In the genomic region with DNA sequence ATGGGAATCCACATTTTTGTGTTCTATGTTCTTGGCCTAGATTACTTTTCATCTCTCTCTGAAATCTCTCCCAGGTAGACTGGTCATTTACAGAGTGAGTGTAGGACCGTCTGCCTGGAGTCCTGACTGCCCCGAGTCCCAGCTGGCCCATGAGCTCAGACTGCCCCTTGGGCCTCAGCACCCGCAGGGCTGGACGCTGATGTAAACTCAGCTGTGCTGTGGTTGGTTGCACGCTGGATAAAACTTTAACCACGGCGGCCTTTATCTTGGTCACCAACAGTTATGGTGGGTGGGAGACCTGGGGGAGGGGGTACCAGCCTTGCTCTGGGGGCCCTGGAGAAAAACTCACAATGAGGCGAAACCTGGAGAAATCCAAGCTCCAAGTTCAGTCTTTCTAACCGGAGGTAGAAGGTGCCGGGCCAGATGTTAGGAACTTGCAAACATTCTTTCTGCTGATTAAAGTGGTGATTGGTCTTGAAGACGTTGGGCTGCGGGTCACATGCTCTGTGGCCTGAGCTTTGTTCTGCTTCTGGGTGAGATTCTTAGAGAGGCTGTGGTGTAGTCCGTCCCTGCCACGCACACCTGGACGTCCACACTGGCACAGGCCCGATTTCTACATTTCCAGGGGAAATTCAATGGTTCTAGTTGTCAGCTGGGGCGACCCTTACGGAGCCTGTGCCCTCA, we compare ENCODE assay signal across 19 cellular contexts. TPM values are rescaled to one million over a fixed set of nuclear protein-coding genes. Genes with fewer than 3 reads are reported as not detected.
DNase-seq lines count a peak whose midpoint lies in the region; ATAC-seq, FAIRE-seq and TF ChIP-seq lines count a peak whose summit lies in the region.
"Had no signal": no experiment of that assay in that cellular context is flagged by ENCODE, and none has a peak within 500 bp of the region (broad histone marks: within the 10 kb centered on the region; RNA-seq: fewer than 3 reads in every experiment).

No MANE protein-coding gene starts in this region.

- no peak overlapping the region for H3K4me2 ChIP-seq in HepG2 (ENCODE audit: low read depth, low read length)

- WGBS in HepG2 (ENCODE audit: low lambda C conversion rate) = 27% methylated on average over 18 of the region's 18 CpGs
- WGBS in right lobe of liver (ENCODE audit: insufficient coverage, low coverage, low lambda C conversion rate, missing lambda C conversion rate) = 69% methylated on average over 8 of the region's 18 CpGs

- H3K4me1 ChIP-seq in HepG2 (ENCODE audit: insufficient read depth, low read length) (peaks cover 22% of the 10 kb centered on the region), right lobe of liver (no peaks in the 10 kb centered on the region)

- H3K9me3 Mint-ChIP-seq in brain (no peaks in the 10 kb centered on the region), nephron (no peaks in the 10 kb centered on the region)
- H3K9me3 Mint-ChIP-seq: stimulated activated memory B cell treated with anti-CD40 and anti-IgM and Interleukin-4, amounts not matched to agents 10 μg/mL and 1 μg/mL and 100 μg/mL, for 72 hours had no signal

- no peak overlapping the region for H3K9ac ChIP-seq in HepG2 (ENCODE audit: insufficient read depth, low read depth, low read length)

- intact Hi-C loops in HepG2 (cut with micrococcal nuclease; ENCODE audit: unreplicated experiment) (no loop called here), right lobe of liver (cut with DNase I) (no loop called here)

- TF ChIP-seq EP300 in HepG2 (IDR thresholded peaks at IDR 0.05; ENCODE audit: low read depth in 2 of 2, low read length in 2 of 2) = no peak
- no peak for TF ChIP-seq EP300 in HepG2 (CRISPR knock-in tag; IDR thresholded peaks at IDR 0.05; ENCODE audit: borderline replicate concordance)

- H3K36me3 ChIP-seq in HepG2 (replicated peaks in 1 of 2; ENCODE audit: control insufficient read depth in 1 of 2, insufficient read depth in 2 of 2, low read length in 2 of 2) = no peaks in the 10 kb centered on the region
- H3K36me3 ChIP-seq in right lobe of liver = no peaks in the 10 kb centered on the region

- DNase-seq in HepG2 (ENCODE audit: low spot score) = no peak
- no peak for DNase-seq in right lobe of liver
- no peak for DNase-seq in activated CD4-positive, alpha-beta T cell treated with anti-CD3 and anti-CD28 coated beads, Interleukin-2, amount 50 U/mL, for 48 hours
- no peak for DNase-seq in NCI-H82 treated with DMSO at 0.1 percent for 48 hours (lab: John Stamatoyannopoulos, UW; ENCODE audit: unreplicated experiment)
- no peak for DNase-seq in D721Med (ENCODE audit: insufficient read length, low spot score)
- DNase-seq: activated CD8-positive, alpha-beta memory T cell treated with anti-CD3 and anti-CD28 coated beads, Interleukin-2, amount 50 U/mL, for 48 hours; glutamatergic neuron; islet precursor cell; NCI-H1105; NCI-H82; nucleus accumbens had no signal

- TF ChIP-seq POLR2A in HepG2 (IDR thresholded peaks at IDR 0.05; ENCODE audit: insufficient read depth in 1 of 2, low read depth in 2 of 2, low read length in 2 of 2) (no peak), right lobe of liver (IDR thresholded peaks at IDR 0.05) (no peak)

- POLR2A ChIA-PET in HepG2 (lab: Yijun Ruan, JAX) = no interaction called here

- TF ChIP-seq CTCF in HepG2 (CRISPR knock-in tag; IDR thresholded peaks at IDR 0.05) (no peak), right lobe of liver (IDR thresholded peaks at IDR 0.05) (no peak), brain (conservative IDR thresholded peaks at IDR 0.05) (no peak), nephron (IDR thresholded peaks at IDR 0.05; ENCODE audit: unreplicated experiment in 3 of 3) (no peak), D721Med (IDR thresholded peaks at IDR 0.05; ENCODE audit: insufficient read depth, missing control alignments) (no peak)

- no peaks in the 10 kb centered on the region for H3K27me3 Mint-ChIP-seq in brain
- H3K27me3 Mint-ChIP-seq in nephron (ENCODE audit: low read depth) = peaks cover 13% of the 10 kb centered on the region
- H3K27me3 Mint-ChIP-seq: activated naive CD8-positive, alpha-beta T cell; stimulated activated memory B cell treated with anti-CD40 and anti-IgM and Interleukin-4, amounts not matched to agents 10 μg/mL and 1 μg/mL and 100 μg/mL, for 72 hours had no signal

- no TSS peak for BruUV-seq in HepG2 (replicated peaks; lab: Mats Ljungman, UMichigan)

- H3K9me3 ChIP-seq in HepG2 (ENCODE audit: low read length) = no peaks in the 10 kb centered on the region
- no peaks in the 10 kb centered on the region for H3K9me3 ChIP-seq in right lobe of liver

- TF ChIP-seq RAD21 in HepG2 (CRISPR knock-in tag; IDR thresholded peaks at IDR 0.05) = no peak

- peaks cover 51% of the 10 kb centered on the region for H3K4me1 Mint-ChIP-seq in brain
- peaks cover 49% of the 10 kb centered on the region for H3K4me1 Mint-ChIP-seq in nephron

- H3K79me2 ChIP-seq in HepG2 (ENCODE audit: insufficient read depth, low read length) = no peaks in the 10 kb centered on the region

- H2AFZ ChIP-seq in HepG2 (ENCODE audit: low read length) = no peak overlapping the region

- H3K27ac ChIP-seq in HepG2 (ENCODE audit: extremely low read length, insufficient read depth, low read length) = no peak overlapping the region
- no peak overlapping the region for H3K27ac ChIP-seq in right lobe of liver
- H3K27ac ChIP-seq: epithelial cell of prostate had no signal

- H3K27ac Mint-ChIP-seq in brain (peak overlapping the region in 3 of 5 experiments; percentile 2 to 65 (median 54)), nephron (peak overlapping the region; percentile 78 to 93 (median 93))
- H3K27ac Mint-ChIP-seq: activated naive CD8-positive, alpha-beta T cell; stimulated activated memory B cell treated with anti-CD40 and anti-IgM and Interleukin-4, amounts not matched to agents 10 μg/mL and 1 μg/mL and 100 μg/mL, for 72 hours had no signal

- in situ Hi-C loops in HepG2 (cut with HindIII; ENCODE audit: extremely low pct_ligation_motif_present, low pct_unique_long_range_greater_than_20kb) = no loop called here

- FAIRE-seq in HepG2 (lab: Jason Lieb, UNC) (peak; percentile 18), D721Med (lab: Jason Lieb, UNC) (no peak)
- FAIRE-seq: urothelium cell line had no signal

- peaks cover 26 to 83% of the 10 kb centered on the region in 2 experiments for H3K27me3 ChIP-seq in HepG2 (ENCODE audit: control insufficient read depth in 1 of 2, insufficient read depth in 2 of 2, low read length in 2 of 2)
- H3K27me3 ChIP-seq in right lobe of liver = peaks cover 0 to under 1% of the 10 kb centered on the region in 2 donors

- ATAC-seq in HepG2 = peak; percentile 27; the same call in 2 of the 3 replicates
- no peak for ATAC-seq in right lobe of liver
- ATAC-seq in GM21515 (IDR thresholded peaks at IDR 0.05; ENCODE audit: unreplicated experiment) = no peak
- ATAC-seq: stimulated activated memory B cell treated with anti-CD40 and anti-IgM and Interleukin-4, amounts not matched to agents 10 μg/mL and 1 μg/mL and 100 μg/mL, for 72 hours had no signal

- CTCF ChIA-PET in HepG2 (lab: Yijun Ruan, JAX; ENCODE audit: low intra/inter-chr PET ratio, low total read pairs) = no interaction called here

- H3K4me3 Mint-ChIP-seq in brain (peak overlapping the region in 1 of 5 experiments; percentile 34), nephron (peak overlapping the region; percentile 33 to 49 (median 45))
- H3K4me3 Mint-ChIP-seq: activated naive CD8-positive, alpha-beta T cell; stimulated activated memory B cell treated with anti-CD40 and anti-IgM and Interleukin-4, amounts not matched to agents 10 μg/mL and 1 μg/mL and 100 μg/mL, for 72 hours had no signal

- peaks cover 18% of the 10 kb centered on the region; the same call in 1 of the 2 replicates for H4K20me1 ChIP-seq in HepG2 (ENCODE audit: insufficient read depth, low read length)

- H3K36me3 Mint-ChIP-seq in brain = peaks cover 17% of the 10 kb centered on the region
- peaks cover 13% of the 10 kb centered on the region for H3K36me3 Mint-ChIP-seq in nephron (ENCODE audit: low read depth)
- H3K36me3 Mint-ChIP-seq: activated naive CD8-positive, alpha-beta T cell had no signal

- H3K4me3 ChIP-seq in HepG2 (replicated peaks in 1 of 3; ENCODE audit: insufficient read depth in 1 of 3, low read depth in 2 of 3, low read length in 3 of 3) (no peak overlapping the region), right lobe of liver (no peak overlapping the region)
- H3K4me3 ChIP-seq: skin epidermis had no signal

RNA-seq across cellular contexts. Expression of a gene that starts 6.9 kb away (rescaled TPM):
- total RNA-seq in HepG2 (2016; rRNA removed; fragmentation: Illumina TruSeq; extraction: Trizol) = 0.66 and 1.2 TPM in 2 replicates
- total RNA-seq in HepG2 (2016; cell fraction: cytosol; rRNA removed; fragmentation: Illumina TruSeq; extraction: Trizol; ENCODE audit: low read depth) = 0.81 and 1.1 TPM in 2 replicates
- 0.56 and 1.0 TPM in 2 replicates for total RNA-seq in HepG2 (2016; cell fraction: insoluble cytoplasmic fraction; rRNA removed; fragmentation: Illumina TruSeq; extraction: Trizol)
- 1.7 and 2.2 TPM in 2 replicates for total RNA-seq in HepG2 (2016; cell fraction: membrane; rRNA removed; fragmentation: Illumina TruSeq; extraction: Trizol)
- 0.31 TPM in 1 of 2 replicates, not detected in the other for total RNA-seq in HepG2 (2016; cell fraction: nucleus; rRNA removed; fragmentation: Illumina TruSeq; extraction: Trizol)
- polyA plus RNA-seq in HepG2 (2011; rRNA removed) = 0.84 and 1.4 TPM in 2 replicates
- 2.1 and 2.5 TPM in 2 replicates for polyA plus RNA-seq in HepG2 (2011; cell fraction: cytosol; rRNA removed)
- 1.2 and 1.8 TPM in 2 replicates for polyA plus RNA-seq in HepG2 (2011; cell fraction: nucleus; rRNA removed)
- polyA plus RNA-seq in HepG2 (2012) = 0.23 and 0.79 TPM in 2 replicates
- 1.1 and 1.2 TPM in 2 replicates for polyA plus RNA-seq in HepG2 (2016; cell fraction: cytosol; fragmentation: Illumina TruSeq; extraction: Trizol; ENCODE audit: low read depth)
- 0.69 and 0.92 TPM in 2 replicates for polyA plus RNA-seq in HepG2 (2016; cell fraction: insoluble cytoplasmic fraction; fragmentation: Illumina TruSeq; extraction: Trizol; ENCODE audit: low read depth)
- 2.1 TPM in 2 replicates for polyA plus RNA-seq in HepG2 (2016; cell fraction: membrane; fragmentation: Illumina TruSeq; extraction: Trizol; ENCODE audit: low read depth)
- 1.2 and 1.3 TPM in 2 replicates for polyA plus RNA-seq in HepG2 (2016; cell fraction: nucleus; fragmentation: Illumina TruSeq; extraction: Trizol; ENCODE audit: insufficient read depth, low read depth)
- polyA minus RNA-seq in HepG2 (2011; rRNA and poly(A)+ RNA removed; ENCODE audit: low replicate concordance) = 2.5 and 12.3 TPM in 2 replicates
- polyA minus RNA-seq in HepG2 (2011; cell fraction: cytosol; rRNA and poly(A)+ RNA removed) = 2.9 and 4.6 TPM in 2 replicates
- 0.87 and 1.4 TPM in 2 replicates for polyA minus RNA-seq in HepG2 (2011; cell fraction: nucleus; rRNA and poly(A)+ RNA removed)
- 10 to 100 TPM in 1 of 6 experiments, 1 to 10 TPM in 5; 2.3 to 18.6 (median 5.9) TPM for total RNA-seq in right lobe of liver
- 36.9 TPM for polyA plus RNA-seq in brain (ENCODE audit: insufficient read depth, low read depth, low replicate concordance)
